13 cellular contexts compared by ENCODE assay signal in genomic region chr9:27489087-27489876, GRCh38. TPM values are rescaled to one million over a fixed set of nuclear protein-coding genes. Genes with fewer than 3 reads are reported as not detected.
DNase-seq lines count a peak whose midpoint lies in the region; ATAC-seq, FAIRE-seq and TF ChIP-seq lines count a peak whose summit lies in the region.
"Had no signal": no experiment of that assay in that cellular context is flagged by ENCODE, and none has a peak within 500 bp of the region (broad histone marks: within the 10 kb centered on the region; RNA-seq: fewer than 3 reads in every experiment).

No MANE protein-coding gene starts in this region.

- peaks cover 2% of the 10 kb centered on the region for H3K9me3 Mint-ChIP-seq in T-helper 2 cell treated with Interferon-gamma antibody and Interleukin-4, amounts not matched to agents 5 μg/mL and 100 μg/mL, for 36 hours
- H3K9me3 Mint-ChIP-seq: activated T-helper 17 cell treated with anti-CD3 and anti-CD28 coated beads, Interleukin-2, amount 50 U/mL, for 72 hours had no signal

- H3K4me3 Mint-ChIP-seq in T-helper 2 cell treated with Interferon-gamma antibody and Interleukin-4, amounts not matched to agents 5 μg/mL and 100 μg/mL, for 36 hours: no peak overlapping the region
- H3K4me3 Mint-ChIP-seq: activated T-helper 17 cell treated with anti-CD3 and anti-CD28 coated beads, Interleukin-2, amount 50 U/mL, for 72 hours; CD4-positive, CD25-positive, alpha-beta regulatory T cell had no signal

- no peaks in the 10 kb centered on the region for H3K36me3 ChIP-seq in GM12878 (ENCODE audit: control insufficient read depth in 2 of 2, insufficient read depth in 2 of 2, low read length in 1 of 2)
- H3K36me3 ChIP-seq: neutrophil, SJCRH30 had no signal

- peak overlapping the region; percentile 52; the same call in 1 of the 2 replicates for H3K27ac ChIP-seq in GM12878 (ENCODE audit: control insufficient read depth, insufficient read depth)
- H3K27ac ChIP-seq: neutrophil, SJCRH30 had no signal

- SMC1A ChIA-PET in GM12878 (lab: Charles Lee; ENCODE audit: uncharacterized antibody, unreplicated experiment): interaction anchor here (0.6 to 5.7 kb wide), 22 partner anchors 10 to 156 kb away, joined by 3 to 22 read pairs (median 4); partner anchors contain the start of genes IFNK and MOB3B

- no peaks in the 10 kb centered on the region for H4K20me1 ChIP-seq in GM12878 (ENCODE audit: control insufficient read depth, insufficient read depth)

- H3K9ac ChIP-seq in GM12878 (ENCODE audit: control insufficient read depth, insufficient read depth, low read length): no peak overlapping the region

- peak overlapping the region; percentile 47; the same call in 1 of the 2 replicates for H3K4me3 ChIP-seq in GM12878
- no peak overlapping the region for H3K4me3 ChIP-seq in foreskin fibroblast (ENCODE audit: low read depth in 1 of 2, low read length in 2 of 2)
- H3K4me3 ChIP-seq: SJCRH30 had no signal

- H3K27ac Mint-ChIP-seq in T-helper 2 cell treated with Interferon-gamma antibody and Interleukin-4, amounts not matched to agents 5 μg/mL and 100 μg/mL, for 36 hours: no peak overlapping the region
- H3K27ac Mint-ChIP-seq: activated T-helper 17 cell treated with anti-CD3 and anti-CD28 coated beads, Interleukin-2, amount 50 U/mL, for 72 hours; CD4-positive, CD25-positive, alpha-beta regulatory T cell had no signal

- peak overlapping the region; percentile 76 for H3K4me2 ChIP-seq in GM12878 (ENCODE audit: control insufficient read depth, insufficient read depth)

- no peak for TF ChIP-seq POLR2A in GM12878 (IDR thresholded peaks at IDR 0.05; ENCODE audit: low read depth, low read length)

- in situ Hi-C loops in GM12878 (cut with MboI): no loop called here

- peak; percentile 79 for ATAC-seq in GM19438 (IDR thresholded peaks at IDR 0.05; ENCODE audit: low read depth, unreplicated experiment)
- ATAC-seq in HG03039 (IDR thresholded peaks at IDR 0.05; ENCODE audit: unreplicated experiment): peak; percentile 75
- ATAC-seq in GM12878: peak; percentile 88
- ATAC-seq: activated T-helper 17 cell treated with anti-CD3 and anti-CD28 coated beads, Interleukin-2, amount 50 U/mL, for 72 hours had no signal

- no peak for FAIRE-seq in GM12878 (lab: Jason Lieb, UNC)

- H3K27me3 Mint-ChIP-seq in T-helper 2 cell treated with Interferon-gamma antibody and Interleukin-4, amounts not matched to agents 5 μg/mL and 100 μg/mL, for 36 hours (ENCODE audit: low read depth): no peaks in the 10 kb centered on the region
- H3K27me3 Mint-ChIP-seq: activated T-helper 17 cell treated with anti-CD3 and anti-CD28 coated beads, Interleukin-2, amount 50 U/mL, for 72 hours; CD4-positive, CD25-positive, alpha-beta regulatory T cell had no signal

- H3K4me1 Mint-ChIP-seq in T-helper 2 cell treated with Interferon-gamma antibody and Interleukin-4, amounts not matched to agents 5 μg/mL and 100 μg/mL, for 36 hours (ENCODE audit: low read depth): peaks cover 16% of the 10 kb centered on the region

- no peaks in the 10 kb centered on the region; the same call in 2 of the 3 replicates for H3K9me3 ChIP-seq in GM12878 (replicated peaks; ENCODE audit: control insufficient read depth, insufficient read depth, low read length)
- H3K9me3 ChIP-seq: neutrophil, SJCRH30 had no signal

- TF ChIP-seq CTCF in GM10248 (IDR thresholded peaks at IDR 0.05; ENCODE audit: control extremely low read depth, extremely low read depth, low read depth, missing control alignments): no peak
- no peak for TF ChIP-seq CTCF in GM12878 (IDR thresholded peaks at IDR 0.05 in 2 of 3, conservative IDR thresholded peaks at IDR 0.05 in 1 of 3; ENCODE audit: control insufficient read depth in 2 of 3, extremely low read depth in 1 of 3, insufficient read depth in 1 of 3, low read depth in 3 of 3, low read length in 3 of 3)
- TF ChIP-seq CTCF in foreskin fibroblast (IDR thresholded peaks at IDR 0.05; ENCODE audit: low read depth, low read length): no peak

- no TSS peak for BruUV-seq in GM12878 (replicated peaks; lab: Mats Ljungman, UMichigan)

- RAD21 ChIA-PET in GM12878 (lab: Charles Lee; ENCODE audit: unreplicated experiment): interaction anchor here (0.6 to 1.6 kb wide), 11 partner anchors 27 to 176 kb away, joined by 3 to 9 read pairs (median 3); partner anchors contain the start of gene MOB3B

- no peaks in the 10 kb centered on the region for H3K36me3 Mint-ChIP-seq in T-helper 2 cell treated with Interferon-gamma antibody and Interleukin-4, amounts not matched to agents 5 μg/mL and 100 μg/mL, for 36 hours (ENCODE audit: low read depth)
- H3K36me3 Mint-ChIP-seq: CD4-positive, CD25-positive, alpha-beta regulatory T cell had no signal

- intact Hi-C loops in GM12878 (cut with micrococcal nuclease; ENCODE audit: unreplicated experiment): loop anchor here (2.0 kb wide), 1 partner anchor 110 kb away; no protein-coding TSS in a partner anchor

- DNase-seq in GM10248 (ENCODE audit: extremely low spot score) (peak; percentile 63), GM12878 (ENCODE audit: low read depth, low spot score) (peak; percentile 50), foreskin fibroblast (no peak), NCI-H510A treated with DMSO at 0.1 percent for 48 hours (lab: John Stamatoyannopoulos, UW) (no peak), KG1 (lab: John Stamatoyannopoulos, UW) (no peak)
- no peak for DNase-seq in T-helper 2 cell treated with Interferon-gamma antibody and Interleukin-4, amounts not matched to agents 5 μg/mL and 100 μg/mL, for 36 hours (ENCODE audit: low spot score)
- DNase-seq: CD4-positive, CD25-positive, alpha-beta regulatory T cell; stimulated activated CD8-positive, alpha-beta memory T cell treated with anti-CD3 and anti-CD28 coated beads, Interleukin-4, amount 100 ng/mL, for 48 hours had no signal

- no peak overlapping the region for H2AFZ ChIP-seq in GM12878 (ENCODE audit: control insufficient read depth, low read depth, low read length)

- no peaks in the 10 kb centered on the region for H3K79me2 ChIP-seq in GM12878 (ENCODE audit: control insufficient read depth, insufficient read depth, low read length)

- TF ChIP-seq RAD21 in GM12878 (IDR thresholded peaks at IDR 0.05; ENCODE audit: insufficient read depth, low read depth, low read length): 0 out of 2 replicates have a peak, but pooled peaks have one; percentile 4

- no peak for TF ChIP-seq EP300 in GM12878 (IDR thresholded peaks at IDR 0.05; ENCODE audit: borderline replicate concordance in 1 of 2, control insufficient read depth in 1 of 2, low read depth in 2 of 2, low read length in 2 of 2)

- POLR2A ChIA-PET in GM10248 (lab: Yijun Ruan, JAX): interaction anchor here (0.6 kb wide), 1 partner anchor 9 kb away, joined by 4 read pairs; no protein-coding TSS in a partner anchor
- POLR2A ChIA-PET in GM12878 (lab: Charles Lee): interaction anchor here (0.7 to 1.7 kb wide), 4 partner anchors 28 to 84 kb away, joined by 3 to 4 read pairs (median 4); partner anchors contain the start of gene C9orf72

- 30% methylated on average over 5 of the region's 5 CpGs for WGBS in GM12878 (ENCODE audit: insufficient coverage, insufficient replicate concordance, low lambda C conversion rate, missing lambda C conversion rate)

- H3K4me1 ChIP-seq in GM12878 (ENCODE audit: control insufficient read depth, insufficient read depth, low read length): peaks cover 41% of the 10 kb centered on the region
- H3K4me1 ChIP-seq: SJCRH30 had no signal

- CTCF ChIA-PET in GM10248 (lab: Yijun Ruan, JAX): interaction anchor here (1.0 to 4.2 kb wide), 5 partner anchors 9 to 156 kb away, joined by 3 to 12 read pairs (median 4); no protein-coding TSS in a partner anchor
- CTCF ChIA-PET in GM12878 (lab: Yijun Ruan, JAX): interaction anchor here (0.6 to 2.8 kb wide), 8 partner anchors 13 to 156 kb away, joined by 3 to 18 read pairs (median 4); partner anchors contain the start of gene MOB3B

- no peaks in the 10 kb centered on the region for H3K27me3 ChIP-seq in GM12878 (replicated peaks in 1 of 2; ENCODE audit: control insufficient read depth in 2 of 2, insufficient read depth in 2 of 2, low read length in 1 of 2)
- H3K27me3 ChIP-seq: neutrophil, SJCRH30 had no signal

TF ChIP-seq in GM12878, 131 proteins besides CTCF, POLR2A, EP300 and RAD21 (continues in another document):
- TF ChIP-seq PAX5 (IDR thresholded peaks at IDR 0.05; ENCODE audit: borderline replicate concordance, low read depth, low read length): no peak; the same call in 1 of the 2 replicates

RNA-seq across cellular contexts. Expression of gene IFNK, which starts 34.8 kb away (rescaled TPM):
- not detected in 2 replicates for total RNA-seq in GM12878 (2013; cell fraction: nucleolus; rRNA removed)
- total RNA-seq in GM12878 (2014; rRNA removed) (not detected in 2 replicates), GM12878 (2014; rRNA removed; fragmentation: Illumina TruSeq; extraction: Trizol) (not detected in 2 replicates), GM12878 (2021) (not detected in 2 replicates)
- polyA plus RNA-seq in GM12878 (2011; ENCODE audit: low read depth): not detected
- polyA plus RNA-seq in GM12878 (2011; rRNA removed) (not detected in 2 replicates), GM12878 (2014; fragmentation: Illumina TruSeq; extraction: Trizol) (not detected in 2 replicates), GM12878 (2014; fragmentation: Nextera tagmentation; extraction: Ambion mirVana) (not detected), GM12878 (2014; rRNA removed) (0.06 TPM in 1 of 2 replicates, not detected in the other), GM12878 (2016; fragmentation: Nextera tagmentation; extraction: Ambion mirVana) (not detected)
- not detected in 2 replicates for polyA plus RNA-seq in GM12878 (2011; cell fraction: cytosol; rRNA removed)
- polyA plus RNA-seq in GM12878 (2011; cell fraction: nucleus; rRNA removed): not detected in 2 replicates
- not detected in 2 replicates for polyA plus RNA-seq in GM12878 (2012)
- polyA minus RNA-seq in GM12878 (2011; rRNA and poly(A)+ RNA removed): not detected in 2 replicates
- not detected in 2 replicates for polyA minus RNA-seq in GM12878 (2011; cell fraction: cytosol; rRNA and poly(A)+ RNA removed)
- polyA minus RNA-seq in GM12878 (2011; cell fraction: nucleus; rRNA and poly(A)+ RNA removed): not detected in 2 replicates
- total RNA-seq: activated T-helper 17 cell treated with anti-CD3 and anti-CD28 coated beads, Interleukin-2, amount 50 U/mL, for 72 hours; CD4-positive, CD25-positive, alpha-beta regulatory T cell; SJCRH30 had no signal
- polyA plus RNA-seq: CD4-positive, CD25-positive, alpha-beta regulatory T cell had no signal

RNA-seq across cellular contexts. Expression of gene MOB3B, which starts 40.3 kb away (rescaled TPM):
- 5.7 and 5.9 TPM in 2 replicates for total RNA-seq in GM12878 (2013; cell fraction: nucleolus; rRNA removed)
- 0.71 and 0.79 TPM in 2 replicates for total RNA-seq in GM12878 (2014; rRNA removed)
- total RNA-seq in GM12878 (2014; rRNA removed; fragmentation: Illumina TruSeq; extraction: Trizol): 0.74 and 1.1 TPM in 2 replicates
- total RNA-seq in GM12878 (2021): 1.4 and 1.7 TPM in 2 replicates
- polyA plus RNA-seq in GM12878 (2011; ENCODE audit: low read depth): 0.17 TPM
- 2.7 and 2.9 TPM in 2 replicates for polyA plus RNA-seq in GM12878 (2011; rRNA removed)
- 1.8 and 2.1 TPM in 2 replicates for polyA plus RNA-seq in GM12878 (2011; cell fraction: cytosol; rRNA removed)
- polyA plus RNA-seq in GM12878 (2011; cell fraction: nucleus; rRNA removed): 1.4 and 1.5 TPM in 2 replicates
- 0.38 and 0.45 TPM in 2 replicates for polyA plus RNA-seq in GM12878 (2012)
- polyA plus RNA-seq in GM12878 (2014; fragmentation: Illumina TruSeq; extraction: Trizol): 1.5 and 1.6 TPM in 2 replicates
- polyA plus RNA-seq in GM12878 (2014; fragmentation: Nextera tagmentation; extraction: Ambion mirVana): under 1 TPM; 0.44 to 0.85 TPM
- 0.96 and 1.0 TPM in 2 replicates for polyA plus RNA-seq in GM12878 (2014; rRNA removed)
- under 1 TPM; 0.78 to 0.80 TPM for polyA plus RNA-seq in GM12878 (2016; fragmentation: Nextera tagmentation; extraction: Ambion mirVana)
- 4.4 and 4.8 TPM in 2 replicates for polyA minus RNA-seq in GM12878 (2011; rRNA and poly(A)+ RNA removed)
- 1.5 and 2.0 TPM in 2 replicates for polyA minus RNA-seq in GM12878 (2011; cell fraction: cytosol; rRNA and poly(A)+ RNA removed)
- polyA minus RNA-seq in GM12878 (2011; cell fraction: nucleus; rRNA and poly(A)+ RNA removed): 2.4 and 3.2 TPM in 2 replicates

Comparison
In these comparisons a context has a peak if more than half of its experiments do, and no peak if none do; other contexts are left out.
1. DNase-seq: peak in GM10248 (single experiment) and GM12878 (single experiment); none in foreskin fibroblast (0 of 2), T-helper 2 cell treated with Interferon-gamma antibody and Interleukin-4, amounts not matched to agents 5 μg/mL and 100 μg/mL, for 36 hours (single experiment), NCI-H510A treated with DMSO at 0.1 percent for 48 hours (single experiment) and KG1 (single experiment).
2. Peak in every context shown above with its lines, with median percentiles within 50 percentile points of each other: ATAC-seq.